22 cellular contexts compared by ENCODE assay signal in genomic region chr5:149711338-149711737, GRCh38.
"Had no signal": no experiment of that assay in that cellular context is flagged by ENCODE, and none has a peak within 500 bp of the region (broad histone marks: within the 10 kb centered on the region; RNA-seq: fewer than 3 reads in every experiment).

No MANE protein-coding gene starts in this region.

- H3K27ac Mint-ChIP-seq: dendritic cell treated with granulocyte-macrophage colony-stimulating factor and Interleukin-4, amounts not matched to agents 40 ng/mL and 50 ng/mL, for 4 days; natural killer cell treated with Interleukin-12 subunit alpha and Interleukin-12 subunit beta and Interleukin-15 and Interleukin-18, amount 100 ng/mL, for 72 hours; neural progenitor cell; stimulated activated naive B cell treated with anti-CD40 and anti-IgM and Interleukin-4, amounts not matched to agents 10 μg/mL and 1 μg/mL and 100 μg/mL, for 72 hours; stimulated activated naive CD8-positive, alpha-beta T cell treated with anti-CD3 and anti-CD28 coated beads, Interleukin-15, amount 100 ng/mL, for 72 hours had no signal

- H3K36me3 Mint-ChIP-seq: natural killer cell treated with Interleukin-12 subunit alpha and Interleukin-12 subunit beta and Interleukin-15 and Interleukin-18, amount 100 ng/mL, for 72 hours; neural progenitor cell; stimulated activated naive B cell treated with anti-CD40 and anti-IgM and Interleukin-4, amounts not matched to agents 10 μg/mL and 1 μg/mL and 100 μg/mL, for 72 hours had no signal

- ATAC-seq: foreskin keratinocyte; left lung; natural killer cell treated with Interleukin-12 subunit alpha and Interleukin-12 subunit beta and Interleukin-15 and Interleukin-18, amount 100 ng/mL, for 72 hours; psoas muscle; stimulated activated naive B cell treated with anti-CD40 and anti-IgM and Interleukin-4, amounts not matched to agents 10 μg/mL and 1 μg/mL and 100 μg/mL, for 72 hours; stimulated activated naive CD8-positive, alpha-beta T cell treated with anti-CD3 and anti-CD28 coated beads, Interleukin-15, amount 100 ng/mL, for 72 hours had no signal

- H3K4me1 ChIP-seq: foreskin keratinocyte, left lung, psoas muscle, sigmoid colon, testis, tibial nerve had no signal

- DNase-seq: cerebellar nuclear complex; foreskin keratinocyte; hippocampal formation; islet precursor cell; left lung; mesenchymal stem cell; midbrain; psoas muscle; retina; sigmoid colon; stimulated activated CD4-positive, alpha-beta T cell treated with anti-CD3 and anti-CD28 coated beads, Interleukin-2, amount 100 ng/mL, for 24 hours; stimulated activated CD4-positive, alpha-beta T cell treated with anti-CD3 and anti-CD28 coated beads, Interleukin-4, amount 100 ng/mL, for 4 hours; stimulated activated naive B cell treated with anti-CD40 and anti-IgM and Interleukin-4, amounts not matched to agents 10 μg/mL and 1 μg/mL and 100 μg/mL, for 72 hours; stimulated activated naive CD8-positive, alpha-beta T cell treated with anti-CD3 and anti-CD28 coated beads, Interleukin-15, amount 100 ng/mL, for 72 hours; testis had no signal

- H3K9me3 Mint-ChIP-seq: dendritic cell treated with granulocyte-macrophage colony-stimulating factor and Interleukin-4, amounts not matched to agents 40 ng/mL and 50 ng/mL, for 4 days; natural killer cell treated with Interleukin-12 subunit alpha and Interleukin-12 subunit beta and Interleukin-15 and Interleukin-18, amount 100 ng/mL, for 72 hours; neural progenitor cell; stimulated activated naive B cell treated with anti-CD40 and anti-IgM and Interleukin-4, amounts not matched to agents 10 μg/mL and 1 μg/mL and 100 μg/mL, for 72 hours; stimulated activated naive CD8-positive, alpha-beta T cell treated with anti-CD3 and anti-CD28 coated beads, Interleukin-15, amount 100 ng/mL, for 72 hours had no signal

- H3K4me3 ChIP-seq: left lung, lung, neural progenitor cell, psoas muscle, sigmoid colon, skin epidermis, testis, tibial nerve had no signal

- H3K4me3 Mint-ChIP-seq: dendritic cell treated with granulocyte-macrophage colony-stimulating factor and Interleukin-4, amounts not matched to agents 40 ng/mL and 50 ng/mL, for 4 days; natural killer cell treated with Interleukin-12 subunit alpha and Interleukin-12 subunit beta and Interleukin-15 and Interleukin-18, amount 100 ng/mL, for 72 hours; neural progenitor cell; stimulated activated naive B cell treated with anti-CD40 and anti-IgM and Interleukin-4, amounts not matched to agents 10 μg/mL and 1 μg/mL and 100 μg/mL, for 72 hours; stimulated activated naive CD8-positive, alpha-beta T cell treated with anti-CD3 and anti-CD28 coated beads, Interleukin-15, amount 100 ng/mL, for 72 hours had no signal

- H3K4me2 ChIP-seq: neural progenitor cell had no signal

- H3K9ac ChIP-seq: neural progenitor cell had no signal

- FAIRE-seq: colon had no signal

- H2AFZ ChIP-seq: neural progenitor cell had no signal

- H3K4me1 Mint-ChIP-seq: stimulated activated naive B cell treated with anti-CD40 and anti-IgM and Interleukin-4, amounts not matched to agents 10 μg/mL and 1 μg/mL and 100 μg/mL, for 72 hours; stimulated activated naive CD8-positive, alpha-beta T cell treated with anti-CD3 and anti-CD28 coated beads, Interleukin-15, amount 100 ng/mL, for 72 hours had no signal

- H3K27ac ChIP-seq: foreskin keratinocyte, left lung, neural progenitor cell, psoas muscle, sigmoid colon, skin epidermis, testis, tibial nerve had no signal

- H3K36me3 ChIP-seq: left lung, neural progenitor cell, sigmoid colon, tibial nerve had no signal

- H3K9me3 ChIP-seq: left lung, psoas muscle, sigmoid colon, testis, tibial nerve had no signal

- H3K27me3 ChIP-seq: left lung, neural progenitor cell, sigmoid colon, testis, tibial nerve had no signal
